Comparison of ENCODE assay signal across 1 cellular context in the genomic region with DNA sequence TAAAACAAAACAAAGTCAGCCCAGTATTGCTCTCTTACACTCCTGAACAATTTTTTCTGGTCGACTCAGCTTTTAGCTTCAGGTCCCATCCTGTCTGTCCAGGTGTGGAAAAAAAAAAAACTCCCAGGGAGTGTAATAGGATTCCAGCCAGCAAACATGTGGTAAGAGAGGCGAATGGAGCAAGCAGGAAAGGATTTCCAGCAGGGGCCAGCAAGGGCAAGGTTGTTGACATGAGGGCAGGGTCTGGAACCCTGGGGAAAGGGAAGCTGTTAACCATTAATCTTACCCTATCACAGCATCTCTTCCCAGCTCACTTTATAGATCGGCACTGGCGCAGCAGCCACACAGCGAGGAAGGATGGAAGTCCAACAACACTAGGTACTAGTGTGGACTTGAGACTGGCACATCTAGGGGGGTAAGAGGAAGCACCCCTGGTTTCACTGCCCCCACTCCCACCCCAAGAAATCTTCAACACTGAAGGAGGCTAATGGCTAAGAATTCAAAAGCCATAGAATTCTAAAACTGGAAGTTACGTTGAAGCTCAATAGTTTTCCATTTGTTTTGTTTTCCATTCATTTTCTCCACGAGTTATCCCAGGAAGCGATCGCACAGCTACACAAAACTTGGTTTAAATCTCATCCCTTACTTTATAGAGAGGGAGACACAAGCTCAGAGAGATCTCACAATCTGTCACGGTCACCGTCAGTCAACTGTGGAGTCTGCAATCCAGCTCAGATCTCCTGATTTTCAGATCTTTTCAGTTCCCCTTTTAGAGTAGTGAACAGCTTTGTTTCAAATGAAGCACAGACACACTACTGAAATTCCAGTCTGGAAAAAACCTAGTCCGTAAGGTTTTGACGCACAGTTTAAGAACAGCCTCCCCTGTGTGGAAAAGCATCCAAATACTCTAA.
A peak's percentile ranks its signal among the peaks of the same experiment; 100 is the strongest.
TF ChIP-seq lines count a peak whose summit lies in the region.

No MANE protein-coding gene starts in this region.

TF ChIP-seq in K562, 482 proteins besides CTCF, POLR2A, EP300 and RAD21 (continued from another document and continues in another):
- TF ChIP-seq, protein P1, sequence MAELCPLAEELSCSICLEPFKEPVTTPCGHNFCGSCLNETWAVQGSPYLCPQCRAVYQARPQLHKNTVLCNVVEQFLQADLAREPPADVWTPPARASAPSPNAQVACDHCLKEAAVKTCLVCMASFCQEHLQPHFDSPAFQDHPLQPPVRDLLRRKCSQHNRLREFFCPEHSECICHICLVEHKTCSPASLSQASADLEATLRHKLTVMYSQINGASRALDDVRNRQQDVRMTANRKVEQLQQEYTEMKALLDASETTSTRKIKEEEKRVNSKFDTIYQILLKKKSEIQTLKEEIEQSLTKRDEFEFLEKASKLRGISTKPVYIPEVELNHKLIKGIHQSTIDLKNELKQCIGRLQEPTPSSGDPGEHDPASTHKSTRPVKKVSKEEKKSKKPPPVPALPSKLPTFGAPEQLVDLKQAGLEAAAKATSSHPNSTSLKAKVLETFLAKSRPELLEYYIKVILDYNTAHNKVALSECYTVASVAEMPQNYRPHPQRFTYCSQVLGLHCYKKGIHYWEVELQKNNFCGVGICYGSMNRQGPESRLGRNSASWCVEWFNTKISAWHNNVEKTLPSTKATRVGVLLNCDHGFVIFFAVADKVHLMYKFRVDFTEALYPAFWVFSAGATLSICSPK (IDR thresholded peaks at IDR 0.05; ENCODE audit: borderline replicate concordance): no peak
- TF ChIP-seq MEIS2 (IDR thresholded peaks at IDR 0.05; ENCODE audit: partially characterized antibody) (peak; percentile 61), E2F6 (IDR thresholded peaks at IDR 0.05; ENCODE audit: borderline replicate concordance in 1 of 2, extremely low read depth in 1 of 2, insufficient read depth in 1 of 2, insufficient read length in 1 of 2, low read depth in 1 of 2, low read length in 1 of 2, poor library complexity in 1 of 2, severe bottlenecking in 1 of 2) (no peak), YY1 (IDR thresholded peaks at IDR 0.05; ENCODE audit: borderline replicate concordance in 1 of 3, control insufficient read depth in 1 of 3, extremely low read depth in 1 of 3, insufficient read depth in 3 of 3, insufficient read length in 1 of 3, insufficient replicate concordance in 2 of 3, low read depth in 1 of 3, low read length in 2 of 3) (no peak), ZNF408 (CRISPR knock-in tag; IDR thresholded peaks at IDR 0.05; ENCODE audit: low read depth) (no peak), ZNF592 (IDR thresholded peaks at IDR 0.05) (no peak), SPI1 (IDR thresholded peaks at IDR 0.05; ENCODE audit: borderline replicate concordance, low read depth, low read length) (peak; percentile 78; the same call in 1 of the 2 replicates), GTF2F1 (IDR thresholded peaks at IDR 0.05; ENCODE audit: low read depth, low read length) (no peak), ZNF507 (tag; conservative IDR thresholded peaks at IDR 0.05) (no peak), HEY1 (CRISPR knock-in tag; IDR thresholded peaks at IDR 0.05; ENCODE audit: borderline replicate concordance) (no peak), ARID2 (IDR thresholded peaks at IDR 0.05) (no peak), ZNF140 (CRISPR knock-in tag; IDR thresholded peaks at IDR 0.05) (no peak), STAT5A (IDR thresholded peaks at IDR 0.05; ENCODE audit: borderline replicate concordance, low read length) (no peak), ETS1 (conservative IDR thresholded peaks at IDR 0.05; ENCODE audit: control insufficient read depth, low read depth, low read length) (no peak), FOXA3 (CRISPR knock-in tag; conservative IDR thresholded peaks at IDR 0.05 in 1 of 2, IDR thresholded peaks at IDR 0.05 in 1 of 2) (0 out of 4 replicates have a peak, but pooled peaks of 1 of the 2 experiments have one; percentile 8), RFX5 (IDR thresholded peaks at IDR 0.05; ENCODE audit: low read depth, low read length) (no peak), NCOA1 (IDR thresholded peaks at IDR 0.05; ENCODE audit: low read depth) (no peak)
- TF ChIP-seq, protein P2, sequence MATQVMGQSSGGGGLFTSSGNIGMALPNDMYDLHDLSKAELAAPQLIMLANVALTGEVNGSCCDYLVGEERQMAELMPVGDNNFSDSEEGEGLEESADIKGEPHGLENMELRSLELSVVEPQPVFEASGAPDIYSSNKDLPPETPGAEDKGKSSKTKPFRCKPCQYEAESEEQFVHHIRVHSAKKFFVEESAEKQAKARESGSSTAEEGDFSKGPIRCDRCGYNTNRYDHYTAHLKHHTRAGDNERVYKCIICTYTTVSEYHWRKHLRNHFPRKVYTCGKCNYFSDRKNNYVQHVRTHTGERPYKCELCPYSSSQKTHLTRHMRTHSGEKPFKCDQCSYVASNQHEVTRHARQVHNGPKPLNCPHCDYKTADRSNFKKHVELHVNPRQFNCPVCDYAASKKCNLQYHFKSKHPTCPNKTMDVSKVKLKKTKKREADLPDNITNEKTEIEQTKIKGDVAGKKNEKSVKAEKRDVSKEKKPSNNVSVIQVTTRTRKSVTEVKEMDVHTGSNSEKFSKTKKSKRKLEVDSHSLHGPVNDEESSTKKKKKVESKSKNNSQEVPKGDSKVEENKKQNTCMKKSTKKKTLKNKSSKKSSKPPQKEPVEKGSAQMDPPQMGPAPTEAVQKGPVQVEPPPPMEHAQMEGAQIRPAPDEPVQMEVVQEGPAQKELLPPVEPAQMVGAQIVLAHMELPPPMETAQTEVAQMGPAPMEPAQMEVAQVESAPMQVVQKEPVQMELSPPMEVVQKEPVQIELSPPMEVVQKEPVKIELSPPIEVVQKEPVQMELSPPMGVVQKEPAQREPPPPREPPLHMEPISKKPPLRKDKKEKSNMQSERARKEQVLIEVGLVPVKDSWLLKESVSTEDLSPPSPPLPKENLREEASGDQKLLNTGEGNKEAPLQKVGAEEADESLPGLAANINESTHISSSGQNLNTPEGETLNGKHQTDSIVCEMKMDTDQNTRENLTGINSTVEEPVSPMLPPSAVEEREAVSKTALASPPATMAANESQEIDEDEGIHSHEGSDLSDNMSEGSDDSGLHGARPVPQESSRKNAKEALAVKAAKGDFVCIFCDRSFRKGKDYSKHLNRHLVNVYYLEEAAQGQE (CRISPR knock-in tag; IDR thresholded peaks at IDR 0.05; ENCODE audit: low read depth): no peak
- TF ChIP-seq, protein P3, sequence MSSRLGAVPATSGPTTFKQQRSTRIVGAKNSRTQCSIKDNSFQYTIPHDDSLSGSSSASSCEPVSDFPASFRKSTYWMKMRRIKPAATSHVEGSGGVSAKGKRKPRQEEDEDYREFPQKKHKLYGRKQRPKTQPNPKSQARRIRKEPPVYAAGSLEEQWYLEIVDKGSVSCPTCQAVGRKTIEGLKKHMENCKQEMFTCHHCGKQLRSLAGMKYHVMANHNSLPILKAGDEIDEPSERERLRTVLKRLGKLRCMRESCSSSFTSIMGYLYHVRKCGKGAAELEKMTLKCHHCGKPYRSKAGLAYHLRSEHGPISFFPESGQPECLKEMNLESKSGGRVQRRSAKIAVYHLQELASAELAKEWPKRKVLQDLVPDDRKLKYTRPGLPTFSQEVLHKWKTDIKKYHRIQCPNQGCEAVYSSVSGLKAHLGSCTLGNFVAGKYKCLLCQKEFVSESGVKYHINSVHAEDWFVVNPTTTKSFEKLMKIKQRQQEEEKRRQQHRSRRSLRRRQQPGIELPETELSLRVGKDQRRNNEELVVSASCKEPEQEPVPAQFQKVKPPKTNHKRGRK (tag; IDR thresholded peaks at IDR 0.05): 0 out of 2 replicates have a peak, but pooled peaks have one; percentile 9
- TF ChIP-seq, protein P4, sequence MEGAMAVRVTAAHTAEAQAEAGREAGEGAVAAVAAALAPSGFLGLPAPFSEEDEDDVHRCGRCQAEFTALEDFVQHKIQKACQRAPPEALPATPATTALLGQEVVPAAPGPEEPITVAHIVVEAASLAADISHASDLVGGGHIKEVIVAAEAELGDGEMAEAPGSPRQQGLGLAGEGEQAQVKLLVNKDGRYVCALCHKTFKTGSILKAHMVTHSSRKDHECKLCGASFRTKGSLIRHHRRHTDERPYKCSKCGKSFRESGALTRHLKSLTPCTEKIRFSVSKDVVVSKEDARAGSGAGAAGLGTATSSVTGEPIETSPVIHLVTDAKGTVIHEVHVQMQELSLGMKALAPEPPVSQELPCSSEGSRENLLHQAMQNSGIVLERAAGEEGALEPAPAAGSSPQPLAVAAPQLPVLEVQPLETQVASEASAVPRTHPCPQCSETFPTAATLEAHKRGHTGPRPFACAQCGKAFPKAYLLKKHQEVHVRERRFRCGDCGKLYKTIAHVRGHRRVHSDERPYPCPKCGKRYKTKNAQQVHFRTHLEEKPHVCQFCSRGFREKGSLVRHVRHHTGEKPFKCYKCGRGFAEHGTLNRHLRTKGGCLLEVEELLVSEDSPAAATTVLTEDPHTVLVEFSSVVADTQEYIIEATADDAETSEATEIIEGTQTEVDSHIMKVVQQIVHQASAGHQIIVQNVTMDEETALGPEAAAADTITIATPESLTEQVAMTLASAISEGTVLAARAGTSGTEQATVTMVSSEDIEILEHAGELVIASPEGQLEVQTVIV (CRISPR knock-in tag; IDR thresholded peaks at IDR 0.05; ENCODE audit: borderline replicate concordance): no peak
- TF ChIP-seq, protein P5, sequence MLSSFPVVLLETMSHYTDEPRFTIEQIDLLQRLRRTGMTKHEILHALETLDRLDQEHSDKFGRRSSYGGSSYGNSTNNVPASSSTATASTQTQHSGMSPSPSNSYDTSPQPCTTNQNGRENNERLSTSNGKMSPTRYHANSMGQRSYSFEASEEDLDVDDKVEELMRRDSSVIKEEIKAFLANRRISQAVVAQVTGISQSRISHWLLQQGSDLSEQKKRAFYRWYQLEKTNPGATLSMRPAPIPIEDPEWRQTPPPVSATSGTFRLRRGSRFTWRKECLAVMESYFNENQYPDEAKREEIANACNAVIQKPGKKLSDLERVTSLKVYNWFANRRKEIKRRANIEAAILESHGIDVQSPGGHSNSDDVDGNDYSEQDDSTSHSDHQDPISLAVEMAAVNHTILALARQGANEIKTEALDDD (IDR thresholded peaks at IDR 0.05): no peak
- TF ChIP-seq, protein P6, sequence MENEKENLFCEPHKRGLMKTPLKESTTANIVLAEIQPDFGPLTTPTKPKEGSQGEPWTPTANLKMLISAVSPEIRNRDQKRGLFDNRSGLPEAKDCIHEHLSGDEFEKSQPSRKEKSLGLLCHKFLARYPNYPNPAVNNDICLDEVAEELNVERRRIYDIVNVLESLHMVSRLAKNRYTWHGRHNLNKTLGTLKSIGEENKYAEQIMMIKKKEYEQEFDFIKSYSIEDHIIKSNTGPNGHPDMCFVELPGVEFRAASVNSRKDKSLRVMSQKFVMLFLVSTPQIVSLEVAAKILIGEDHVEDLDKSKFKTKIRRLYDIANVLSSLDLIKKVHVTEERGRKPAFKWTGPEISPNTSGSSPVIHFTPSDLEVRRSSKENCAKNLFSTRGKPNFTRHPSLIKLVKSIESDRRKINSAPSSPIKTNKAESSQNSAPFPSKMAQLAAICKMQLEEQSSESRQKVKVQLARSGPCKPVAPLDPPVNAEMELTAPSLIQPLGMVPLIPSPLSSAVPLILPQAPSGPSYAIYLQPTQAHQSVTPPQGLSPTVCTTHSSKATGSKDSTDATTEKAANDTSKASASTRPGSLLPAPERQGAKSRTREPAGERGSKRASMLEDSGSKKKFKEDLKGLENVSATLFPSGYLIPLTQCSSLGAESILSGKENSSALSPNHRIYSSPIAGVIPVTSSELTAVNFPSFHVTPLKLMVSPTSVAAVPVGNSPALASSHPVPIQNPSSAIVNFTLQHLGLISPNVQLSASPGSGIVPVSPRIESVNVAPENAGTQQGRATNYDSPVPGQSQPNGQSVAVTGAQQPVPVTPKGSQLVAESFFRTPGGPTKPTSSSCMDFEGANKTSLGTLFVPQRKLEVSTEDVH (IDR thresholded peaks at IDR 0.05; ENCODE audit: low read depth, partially characterized antibody): no peak
- TF ChIP-seq, protein P7, sequence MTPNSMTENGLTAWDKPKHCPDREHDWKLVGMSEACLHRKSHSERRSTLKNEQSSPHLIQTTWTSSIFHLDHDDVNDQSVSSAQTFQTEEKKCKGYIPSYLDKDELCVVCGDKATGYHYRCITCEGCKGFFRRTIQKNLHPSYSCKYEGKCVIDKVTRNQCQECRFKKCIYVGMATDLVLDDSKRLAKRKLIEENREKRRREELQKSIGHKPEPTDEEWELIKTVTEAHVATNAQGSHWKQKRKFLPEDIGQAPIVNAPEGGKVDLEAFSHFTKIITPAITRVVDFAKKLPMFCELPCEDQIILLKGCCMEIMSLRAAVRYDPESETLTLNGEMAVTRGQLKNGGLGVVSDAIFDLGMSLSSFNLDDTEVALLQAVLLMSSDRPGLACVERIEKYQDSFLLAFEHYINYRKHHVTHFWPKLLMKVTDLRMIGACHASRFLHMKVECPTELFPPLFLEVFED (CRISPR knock-in tag; conservative IDR thresholded peaks at IDR 0.05): no peak
